1 cellular context compared by ENCODE assay signal in the genomic region with DNA sequence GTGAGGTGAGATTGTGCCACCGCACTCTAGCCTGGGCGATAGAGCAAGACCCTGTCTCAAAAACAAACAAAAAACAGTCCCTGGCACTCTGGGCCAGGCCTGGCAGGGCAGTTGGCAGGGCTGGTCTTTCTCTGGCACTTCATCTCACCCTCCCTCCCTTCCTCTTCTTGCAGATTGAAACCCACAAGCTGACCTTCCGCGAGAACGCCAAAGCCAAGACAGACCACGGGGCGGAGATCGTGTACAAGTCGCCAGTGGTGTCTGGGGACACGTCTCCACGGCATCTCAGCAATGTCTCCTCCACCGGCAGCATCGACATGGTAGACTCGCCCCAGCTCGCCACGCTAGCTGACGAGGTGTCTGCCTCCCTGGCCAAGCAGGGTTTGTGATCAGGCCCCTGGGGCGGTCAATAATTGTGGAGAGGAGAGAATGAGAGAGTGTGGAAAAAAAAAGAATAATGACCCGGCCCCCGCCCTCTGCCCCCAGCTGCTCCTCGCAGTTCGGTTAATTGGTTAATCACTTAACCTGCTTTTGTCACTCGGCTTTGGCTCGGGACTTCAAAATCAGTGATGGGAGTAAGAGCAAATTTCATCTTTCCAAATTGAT.
TF ChIP-seq lines count a peak whose summit lies in the region.

No MANE protein-coding gene starts in this region.

TF ChIP-seq in HepG2, 621 proteins besides CTCF, POLR2A, EP300 and RAD21:
- TF ChIP-seq ZBTB38 (CRISPR knock-in tag; IDR thresholded peaks at IDR 0.05) (no peak), RBM22 (optimal IDR thresholded peaks at IDR 0.05; ENCODE audit: low read length) (peak; percentile 50), AGO2 (optimal IDR thresholded peaks at IDR 0.05; ENCODE audit: low read depth, low read length) (peak; percentile 36)
